20 cellular contexts compared by ENCODE assay signal in genomic region chr4:142697928-142698327, GRCh38.
A peak's percentile ranks its signal among the peaks of the same experiment; 100 is the strongest.
DNase-seq lines count a peak whose midpoint lies in the region; ATAC-seq and TF ChIP-seq lines count a peak whose summit lies in the region.
"Had no signal": no experiment of that assay in that cellular context is flagged by ENCODE, and none has a peak within 500 bp of the region (broad histone marks: within the 10 kb centered on the region; RNA-seq: fewer than 3 reads in every experiment).

No MANE protein-coding gene starts in this region.

- H3K4me2 ChIP-seq in DND-41 (ENCODE audit: insufficient read depth, low read length), result peak overlapping the region; percentile 54; the same call in 1 of the 2 replicates
- H3K4me2 ChIP-seq: A549, GM23338 had no signal

- peak overlapping the region; percentile 93 for H3K27ac ChIP-seq in DND-41 (ENCODE audit: low read length)
- H3K27ac ChIP-seq in VCaP, result peak overlapping the region; percentile 78
- H3K27ac ChIP-seq: A549, HL-60 had no signal

- intact Hi-C loops in activated naive CD4-positive, alpha-beta T cell treated with anti-CD3 and anti-CD28 coated beads for 36 hours (cut with micrococcal nuclease), result loop anchor here (2.0 to 5.0 kb wide), 4 partner anchors 15 to 814 kb away; partner anchors contain the start of gene SMARCA5
- intact Hi-C loops in sciatic nerve (cut with DNase I), result no loop called here
- intact Hi-C loops in activated T-helper 2 cell treated with anti-CD3 and anti-CD28 coated beads, Interferon-gamma antibody, Interleukin-2, Interleukin-4, amounts not matched to agents 10 μg/mL and 5 μg/mL and 100 μg/mL, durations not matched to agents 14 hours and 24 hours and 36 hours (cut with micrococcal nuclease), result loop anchor here (5.0 kb wide), 1 partner anchor 124 kb away; no protein-coding TSS in a partner anchor

- ATAC-seq in DND-41 (ENCODE audit: insufficient read depth, low read depth), result no peak
- ATAC-seq in sciatic nerve, result no peak
- ATAC-seq: A549, GM23338, Right ventricle myocardium inferior had no signal

- no peak overlapping the region for H3K4me3 Mint-ChIP-seq in activated naive CD4-positive, alpha-beta T cell treated with anti-CD3 and anti-CD28 coated beads, Interleukin-2, amount 10 ng/mL, durations not matched to agents 7 days and 5 days
- H3K4me3 Mint-ChIP-seq in activated naive CD4-positive, alpha-beta T cell treated with anti-CD3 and anti-CD28 coated beads for 36 hours, result no peak overlapping the region
- H3K4me3 Mint-ChIP-seq in activated T-helper 2 cell treated with anti-CD3 and anti-CD28 coated beads, Interferon-gamma antibody, Interleukin-2, Interleukin-4, amounts not matched to agents 10 μg/mL and 5 μg/mL and 100 μg/mL, durations not matched to agents 14 hours and 24 hours and 36 hours (ENCODE audit: low read depth), result no peak overlapping the region
- H3K4me3 Mint-ChIP-seq: GM23338 had no signal

- DNase-seq in activated naive CD4-positive, alpha-beta T cell treated with anti-CD3 and anti-CD28 coated beads, Interleukin-2, amount 10 ng/mL, durations not matched to agents 7 days and 5 days, result no peak
- DNase-seq in activated naive CD4-positive, alpha-beta T cell treated with anti-CD3 and anti-CD28 coated beads for 36 hours, result no peak
- DNase-seq in DND-41 (no peak), sciatic nerve (ENCODE audit: low spot score) (no peak), NCI-H1436 (lab: John Stamatoyannopoulos, UW) (no peak)
- DNase-seq in activated T-helper 2 cell treated with anti-CD3 and anti-CD28 coated beads, Interferon-gamma antibody, Interleukin-2, Interleukin-4, amounts not matched to agents 10 μg/mL and 5 μg/mL and 100 μg/mL, durations not matched to agents 14 hours and 24 hours and 36 hours (ENCODE audit: low spot score), result no peak
- DNase-seq: BE2C, KBM-7, NCI-H1105, NCI-H1694, NCI-H2171, NCI-H345, NCI-H524, OCI-M1 had no signal

- no peaks in the 10 kb centered on the region for H3K36me3 ChIP-seq in DND-41 (ENCODE audit: insufficient read depth, low read length)
- H3K36me3 ChIP-seq: BE2C, HAP-1 had no signal

- H3K79me2 ChIP-seq in DND-41 (ENCODE audit: insufficient read depth, low read length), result peaks cover 11% of the 10 kb centered on the region

- peaks cover 97% of the 10 kb centered on the region for H3K4me1 ChIP-seq in DND-41 (ENCODE audit: insufficient read depth, low read length)
- H3K4me1 ChIP-seq: A549, BE2C, HAP-1 had no signal

- H4K20me1 ChIP-seq in DND-41 (ENCODE audit: insufficient read depth, low read length), result no peaks in the 10 kb centered on the region

- peaks cover 5% of the 10 kb centered on the region for H3K9me3 Mint-ChIP-seq in activated naive CD4-positive, alpha-beta T cell treated with anti-CD3 and anti-CD28 coated beads, Interleukin-2, amount 10 ng/mL, durations not matched to agents 7 days and 5 days
- no peaks in the 10 kb centered on the region for H3K9me3 Mint-ChIP-seq in activated naive CD4-positive, alpha-beta T cell treated with anti-CD3 and anti-CD28 coated beads for 36 hours
- H3K9me3 Mint-ChIP-seq in activated T-helper 2 cell treated with anti-CD3 and anti-CD28 coated beads, Interferon-gamma antibody, Interleukin-2, Interleukin-4, amounts not matched to agents 10 μg/mL and 5 μg/mL and 100 μg/mL, durations not matched to agents 14 hours and 24 hours and 36 hours, result no peaks in the 10 kb centered on the region
- H3K9me3 Mint-ChIP-seq: GM23338 had no signal

- H3K4me1 Mint-ChIP-seq in activated naive CD4-positive, alpha-beta T cell treated with anti-CD3 and anti-CD28 coated beads, Interleukin-2, amount 10 ng/mL, durations not matched to agents 7 days and 5 days, result peaks cover 71% of the 10 kb centered on the region
- H3K4me1 Mint-ChIP-seq in activated naive CD4-positive, alpha-beta T cell treated with anti-CD3 and anti-CD28 coated beads for 36 hours (ENCODE audit: low read depth), result peaks cover 61% of the 10 kb centered on the region
- peaks cover 58% of the 10 kb centered on the region for H3K4me1 Mint-ChIP-seq in activated T-helper 2 cell treated with anti-CD3 and anti-CD28 coated beads, Interferon-gamma antibody, Interleukin-2, Interleukin-4, amounts not matched to agents 10 μg/mL and 5 μg/mL and 100 μg/mL, durations not matched to agents 14 hours and 24 hours and 36 hours (ENCODE audit: low read depth)
- H3K4me1 Mint-ChIP-seq: GM23338 had no signal

- no peaks in the 10 kb centered on the region for H3K27me3 Mint-ChIP-seq in activated naive CD4-positive, alpha-beta T cell treated with anti-CD3 and anti-CD28 coated beads, Interleukin-2, amount 10 ng/mL, durations not matched to agents 7 days and 5 days
- no peaks in the 10 kb centered on the region for H3K27me3 Mint-ChIP-seq in activated naive CD4-positive, alpha-beta T cell treated with anti-CD3 and anti-CD28 coated beads for 36 hours (ENCODE audit: low read depth)
- no peaks in the 10 kb centered on the region for H3K27me3 Mint-ChIP-seq in activated T-helper 2 cell treated with anti-CD3 and anti-CD28 coated beads, Interferon-gamma antibody, Interleukin-2, Interleukin-4, amounts not matched to agents 10 μg/mL and 5 μg/mL and 100 μg/mL, durations not matched to agents 14 hours and 24 hours and 36 hours (ENCODE audit: low read depth)

- H3K27ac Mint-ChIP-seq in activated naive CD4-positive, alpha-beta T cell treated with anti-CD3 and anti-CD28 coated beads, Interleukin-2, amount 10 ng/mL, durations not matched to agents 7 days and 5 days, result peak overlapping the region; percentile 94
- no peak overlapping the region for H3K27ac Mint-ChIP-seq in activated naive CD4-positive, alpha-beta T cell treated with anti-CD3 and anti-CD28 coated beads for 36 hours
- H3K27ac Mint-ChIP-seq in activated T-helper 2 cell treated with anti-CD3 and anti-CD28 coated beads, Interferon-gamma antibody, Interleukin-2, Interleukin-4, amounts not matched to agents 10 μg/mL and 5 μg/mL and 100 μg/mL, durations not matched to agents 14 hours and 24 hours and 36 hours, result no peak overlapping the region
- H3K27ac Mint-ChIP-seq: GM23338 had no signal

- TF ChIP-seq CTCF in DND-41 (IDR thresholded peaks at IDR 0.05; ENCODE audit: borderline replicate concordance, extremely low read depth, low read length, poor library complexity, severe bottlenecking) (no peak), VCaP (conservative IDR thresholded peaks at IDR 0.05) (no peak)

- H3K9me3 ChIP-seq in DND-41 (ENCODE audit: insufficient read depth, low read length, severe bottlenecking), result no peaks in the 10 kb centered on the region
- H3K9me3 ChIP-seq: A549, BE2C, HAP-1 had no signal

- H3K36me3 Mint-ChIP-seq in activated naive CD4-positive, alpha-beta T cell treated with anti-CD3 and anti-CD28 coated beads, Interleukin-2, amount 10 ng/mL, durations not matched to agents 7 days and 5 days, result peaks cover 24% of the 10 kb centered on the region
- peaks cover 7% of the 10 kb centered on the region for H3K36me3 Mint-ChIP-seq in activated naive CD4-positive, alpha-beta T cell treated with anti-CD3 and anti-CD28 coated beads for 36 hours (ENCODE audit: low read depth)
- peaks cover 6% of the 10 kb centered on the region for H3K36me3 Mint-ChIP-seq in activated T-helper 2 cell treated with anti-CD3 and anti-CD28 coated beads, Interferon-gamma antibody, Interleukin-2, Interleukin-4, amounts not matched to agents 10 μg/mL and 5 μg/mL and 100 μg/mL, durations not matched to agents 14 hours and 24 hours and 36 hours (ENCODE audit: low read depth)

- no peak overlapping the region for H2AFZ ChIP-seq in DND-41 (ENCODE audit: low read depth, low read length)
- H2AFZ ChIP-seq: GM23338 had no signal

- CTCF ChIA-PET in activated naive CD4-positive, alpha-beta T cell treated with anti-CD3 and anti-CD28 coated beads, Interleukin-2, amount 10 ng/mL, durations not matched to agents 7 days and 5 days (lab: Charles Lee), result interaction anchor here (1.3 kb wide), 1 partner anchor 22 kb away, joined by 5 read pairs; no protein-coding TSS in a partner anchor
- CTCF ChIA-PET in activated naive CD4-positive, alpha-beta T cell treated with anti-CD3 and anti-CD28 coated beads for 36 hours (lab: Charles Lee), result interaction anchor here (1.7 kb wide), 1 partner anchor 8 kb away, joined by 4 read pairs; no protein-coding TSS in a partner anchor

- peak overlapping the region; percentile 57 for H3K9ac ChIP-seq in DND-41 (ENCODE audit: low read depth, low read length)

- no peak overlapping the region for H3K4me3 ChIP-seq in DND-41 (ENCODE audit: low read depth in 1 of 2, low read length in 2 of 2)
- H3K4me3 ChIP-seq: A549, GM23338, HAP-1 had no signal

- no peaks in the 10 kb centered on the region for H3K27me3 ChIP-seq in DND-41 (ENCODE audit: insufficient read depth, low read length, poor library complexity)
- H3K27me3 ChIP-seq: BE2C had no signal
